ENCODE assay signal across 15 cellular contexts in the genomic region with DNA sequence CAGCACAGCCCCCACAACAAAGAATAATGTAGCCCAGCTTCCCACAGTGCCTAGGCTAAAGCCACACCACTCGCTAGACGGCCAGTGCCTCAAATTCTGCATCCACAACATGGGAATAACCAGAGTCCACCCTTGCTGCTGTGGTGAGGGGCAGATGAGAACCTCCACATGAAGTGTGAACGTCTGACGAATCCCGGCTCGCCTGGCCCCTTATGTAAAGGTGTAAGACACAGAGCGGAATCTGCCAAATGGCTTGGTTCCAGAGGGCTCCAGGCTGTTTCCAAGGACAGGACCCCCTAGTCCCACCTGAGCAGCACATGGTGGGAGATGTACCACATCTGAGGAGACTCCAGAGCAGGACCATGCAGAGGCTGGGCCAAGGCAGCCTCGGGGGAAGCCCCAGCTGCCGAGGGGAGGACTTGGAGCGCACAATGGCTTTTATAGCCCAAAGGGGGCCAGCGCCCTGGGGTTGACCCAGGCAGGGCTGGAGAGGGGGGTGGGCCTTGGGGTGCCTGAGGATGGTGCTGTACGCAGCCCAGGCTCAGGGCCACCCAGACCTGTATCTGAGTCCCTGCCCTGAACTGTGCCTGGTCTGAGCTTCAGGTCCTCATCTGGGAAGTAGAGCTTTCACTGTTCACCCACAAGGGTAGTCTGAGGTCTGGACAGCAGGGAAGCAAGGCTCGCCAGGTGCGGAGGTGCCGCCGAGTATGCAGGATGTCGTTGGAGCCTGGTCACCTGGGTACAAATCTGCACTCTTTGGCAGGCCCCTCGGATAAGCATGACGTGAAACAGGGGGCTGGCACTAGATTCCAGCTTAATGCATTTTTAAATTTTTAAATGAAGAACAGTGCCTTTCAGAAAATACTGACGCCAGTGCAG.
"Had no signal": no experiment of that assay in that cellular context is flagged by ENCODE, and none has a peak within 500 bp of the region (broad histone marks: within the 10 kb centered on the region; RNA-seq: fewer than 3 reads in every experiment).

No MANE protein-coding gene starts in this region.

- H3K27ac ChIP-seq: ascending aorta, colonic mucosa, ovary had no signal

- H3K27ac Mint-ChIP-seq: activated CD8-positive, alpha-beta T cell treated with anti-CD3 and anti-CD28 coated beads, Interleukin-2, amount 10 ng/mL, durations not matched to agents 7 days and 5 days; activated T-helper 1 cell treated with anti-CD3 and anti-CD28 coated beads, Interleukin-12 subunit alpha, Interleukin-12 subunit beta, Interleukin-2, Interleukin-4 antibody, amounts not matched to agents 30 ng/mL and 10 ng/mL and 1 ng/mL, durations not matched to agents 14 hours and 24 hours and 36 hours; type B pancreatic cell had no signal

- H3K4me3 Mint-ChIP-seq: activated CD8-positive, alpha-beta T cell treated with anti-CD3 and anti-CD28 coated beads, Interleukin-2, amount 10 ng/mL, durations not matched to agents 7 days and 5 days; activated T-helper 1 cell treated with anti-CD3 and anti-CD28 coated beads, Interleukin-12 subunit alpha, Interleukin-12 subunit beta, Interleukin-2, Interleukin-4 antibody, amounts not matched to agents 30 ng/mL and 10 ng/mL and 1 ng/mL, durations not matched to agents 14 hours and 24 hours and 36 hours; nephron progenitor cell; type B pancreatic cell had no signal

- H3K9me3 ChIP-seq: ascending aorta, colonic mucosa, ovary had no signal

- H3K4me3 ChIP-seq: ascending aorta, colonic mucosa, lung, ovary had no signal

- H3K36me3 ChIP-seq: ascending aorta, colonic mucosa, ovary had no signal

- H3K27me3 ChIP-seq: ascending aorta, colonic mucosa, ovary had no signal

- H3K4me1 ChIP-seq: colonic mucosa had no signal

- ATAC-seq: activated CD8-positive, alpha-beta T cell treated with anti-CD3 and anti-CD28 coated beads, Interleukin-2, amount 10 ng/mL, durations not matched to agents 7 days and 5 days had no signal

- DNase-seq: activated CD4-positive, alpha-beta T cell treated with anti-CD3 and anti-CD28 coated beads for 48 hours; activated CD8-positive, alpha-beta T cell treated with anti-CD3 and anti-CD28 coated beads, Interleukin-2, amount 10 ng/mL, durations not matched to agents 7 days and 5 days; activated naive CD4-positive, alpha-beta T cell; colonic mucosa; effector CD4-positive, alpha-beta T cell; kidney glomerular epithelial cell; nephron progenitor cell; ovary; stimulated activated CD4-positive, alpha-beta T cell treated with anti-CD3 and anti-CD28 coated beads, Interleukin-15, amount 100 ng/mL, for 24 hours; stimulated activated CD4-positive, alpha-beta T cell treated with anti-CD3 and anti-CD28 coated beads, Interleukin-4, amount 100 ng/mL, for 4 hours; T-helper 1 cell had no signal

- H3K9me3 Mint-ChIP-seq: activated T-helper 1 cell treated with anti-CD3 and anti-CD28 coated beads, Interleukin-12 subunit alpha, Interleukin-12 subunit beta, Interleukin-2, Interleukin-4 antibody, amounts not matched to agents 30 ng/mL and 10 ng/mL and 1 ng/mL, durations not matched to agents 14 hours and 24 hours and 36 hours; type B pancreatic cell had no signal

- H3K27me3 Mint-ChIP-seq: type B pancreatic cell had no signal
